In genomic region chr12:104998423-104999346, GRCh38 we compare ENCODE assay signal across 13 cellular contexts. TPM values are rescaled to one million over a fixed set of nuclear protein-coding genes. Genes with fewer than 3 reads are reported as not detected.
DNase-seq lines count a peak whose midpoint lies in the region; ATAC-seq and TF ChIP-seq lines count a peak whose summit lies in the region.
"Had no signal": no experiment of that assay in that cellular context is flagged by ENCODE, and none has a peak within 500 bp of the region (broad histone marks: within the 10 kb centered on the region; RNA-seq: fewer than 3 reads in every experiment).

No MANE protein-coding gene starts in this region.

- peaks cover 0 to 4% of the 10 kb centered on the region in 2 donors for H3K9me3 Mint-ChIP-seq in stimulated activated naive B cell treated with anti-CD40 and anti-IgM and Interleukin-4, amounts not matched to agents 10 μg/mL and 1 μg/mL and 100 μg/mL, for 72 hours
- H3K9me3 Mint-ChIP-seq: immature natural killer cell; stimulated activated memory B cell treated with anti-CD40 and anti-IgM and Interleukin-4, amounts not matched to agents 10 μg/mL and 1 μg/mL and 100 μg/mL, for 72 hours had no signal

- intact Hi-C loops in lower lobe of right lung (cut with DNase I): no loop called here

- H3K27ac ChIP-seq in lower lobe of right lung: no peak overlapping the region
- H3K27ac ChIP-seq: dorsolateral prefrontal cortex had no signal

- peak; percentile 91 for DNase-seq in DMS153 treated with DMSO at 0.1 percent for 48 hours (lab: John Stamatoyannopoulos, UW; ENCODE audit: unreplicated experiment)
- peak; percentile 86 for DNase-seq in NCI-H1436 (lab: John Stamatoyannopoulos, UW)
- DNase-seq in NCI-H774 (lab: John Stamatoyannopoulos, UW): peak; percentile 94
- DNase-seq in lower lobe of right lung: peak; percentile 49
- no peak for DNase-seq in GM19238 (ENCODE audit: insufficient read length, low spot score)
- DNase-seq in MG63: no peak
- no peak for DNase-seq in stimulated activated naive B cell treated with anti-CD40 and anti-IgM and Interleukin-4, amounts not matched to agents 10 μg/mL and 1 μg/mL and 100 μg/mL, for 72 hours
- DNase-seq in cerebellar cortex (ENCODE audit: low spot score): no peak
- DNase-seq: dorsolateral prefrontal cortex; immature natural killer cell; Kasumi-1; stimulated activated CD4-positive, alpha-beta T cell treated with anti-CD3 and anti-CD28 coated beads, Interleukin-2, amount 100 ng/mL, for 48 hours had no signal

- TF ChIP-seq CTCF in lower lobe of right lung (IDR thresholded peaks at IDR 0.05): no peak

- H3K4me1 Mint-ChIP-seq in stimulated activated naive B cell treated with anti-CD40 and anti-IgM and Interleukin-4, amounts not matched to agents 10 μg/mL and 1 μg/mL and 100 μg/mL, for 72 hours: peaks cover 2 to 27% of the 10 kb centered on the region in 2 donors
- H3K4me1 Mint-ChIP-seq: immature natural killer cell had no signal

- peak; percentile 59 to 69 for ATAC-seq in lower lobe of right lung
- ATAC-seq in stimulated activated naive B cell treated with anti-CD40 and anti-IgM and Interleukin-4, amounts not matched to agents 10 μg/mL and 1 μg/mL and 100 μg/mL, for 72 hours (replicated peaks): no peak
- ATAC-seq: stimulated activated memory B cell treated with anti-CD40 and anti-IgM and Interleukin-4, amounts not matched to agents 10 μg/mL and 1 μg/mL and 100 μg/mL, for 72 hours had no signal

- H3K36me3 Mint-ChIP-seq in stimulated activated naive B cell treated with anti-CD40 and anti-IgM and Interleukin-4, amounts not matched to agents 10 μg/mL and 1 μg/mL and 100 μg/mL, for 72 hours: peaks cover 65 to 85% of the 10 kb centered on the region in 2 donors

- H3K4me3 ChIP-seq in lower lobe of right lung (no peak overlapping the region), MG63 (no peak overlapping the region)
- H3K4me3 ChIP-seq: dorsolateral prefrontal cortex had no signal

- H3K27ac Mint-ChIP-seq in stimulated activated naive B cell treated with anti-CD40 and anti-IgM and Interleukin-4, amounts not matched to agents 10 μg/mL and 1 μg/mL and 100 μg/mL, for 72 hours: no peak overlapping the region
- H3K27ac Mint-ChIP-seq: immature natural killer cell; stimulated activated memory B cell treated with anti-CD40 and anti-IgM and Interleukin-4, amounts not matched to agents 10 μg/mL and 1 μg/mL and 100 μg/mL, for 72 hours had no signal

- no peaks in the 10 kb centered on the region for H3K27me3 Mint-ChIP-seq in stimulated activated naive B cell treated with anti-CD40 and anti-IgM and Interleukin-4, amounts not matched to agents 10 μg/mL and 1 μg/mL and 100 μg/mL, for 72 hours
- H3K27me3 Mint-ChIP-seq: stimulated activated memory B cell treated with anti-CD40 and anti-IgM and Interleukin-4, amounts not matched to agents 10 μg/mL and 1 μg/mL and 100 μg/mL, for 72 hours had no signal

- no peak overlapping the region for H3K4me3 Mint-ChIP-seq in stimulated activated naive B cell treated with anti-CD40 and anti-IgM and Interleukin-4, amounts not matched to agents 10 μg/mL and 1 μg/mL and 100 μg/mL, for 72 hours
- H3K4me3 Mint-ChIP-seq: immature natural killer cell; stimulated activated memory B cell treated with anti-CD40 and anti-IgM and Interleukin-4, amounts not matched to agents 10 μg/mL and 1 μg/mL and 100 μg/mL, for 72 hours had no signal

- H3K27me3 ChIP-seq in lower lobe of right lung (ENCODE audit: low read depth): no peaks in the 10 kb centered on the region
- no peaks in the 10 kb centered on the region for H3K27me3 ChIP-seq in MG63
- H3K27me3 ChIP-seq: dorsolateral prefrontal cortex had no signal

- peaks cover 7% of the 10 kb centered on the region for H3K4me1 ChIP-seq in lower lobe of right lung

- H3K9me3 ChIP-seq in lower lobe of right lung (no peaks in the 10 kb centered on the region), MG63 (no peaks in the 10 kb centered on the region)

- H3K36me3 ChIP-seq in lower lobe of right lung (peaks cover 82% of the 10 kb centered on the region), MG63 (peaks cover 81% of the 10 kb centered on the region)

RNA-seq across cellular contexts. Expression of gene NOPCHAP1, which starts 12.6 kb away (rescaled TPM):
- total RNA-seq in lower lobe of right lung: 11.7 TPM
- total RNA-seq in MG63 (2014; rRNA removed; shearing (Covaris generic); ENCODE audit: low replicate concordance): 7.3 and 12.5 TPM in 2 replicates

RNA-seq across cellular contexts. Expression of gene SLC41A2, which starts 40.6 kb away (rescaled TPM):
- 24.8 TPM for total RNA-seq in lower lobe of right lung
- 2.2 and 4.2 TPM in 2 replicates for total RNA-seq in MG63 (2014; rRNA removed; shearing (Covaris generic); ENCODE audit: low replicate concordance)

Comparison
In these comparisons a context has a peak if more than half of its experiments do, and no peak if none do; other contexts are left out.
1. DNase-seq: peak in DMS153 treated with DMSO at 0.1 percent for 48 hours (single experiment), NCI-H1436 (single experiment), NCI-H774 (single experiment) and lower lobe of right lung (single experiment); none in GM19238 (single experiment), MG63 (single experiment), stimulated activated naive B cell treated with anti-CD40 and anti-IgM and Interleukin-4, amounts not matched to agents 10 μg/mL and 1 μg/mL and 100 μg/mL, for 72 hours (single experiment) and cerebellar cortex (single experiment).
2. ATAC-seq: peak in lower lobe of right lung (2 of 2); none in stimulated activated naive B cell treated with anti-CD40 and anti-IgM and Interleukin-4, amounts not matched to agents 10 μg/mL and 1 μg/mL and 100 μg/mL, for 72 hours (0 of 2).